In genomic region chr10:3229815-3230214, GRCh38 we compare ENCODE assay signal across 20 cellular contexts.
"Had no signal": no experiment of that assay in that cellular context is flagged by ENCODE, and none has a peak within 500 bp of the region (broad histone marks: within the 10 kb centered on the region; RNA-seq: fewer than 3 reads in every experiment).

No MANE protein-coding gene starts in this region.

- H3K9me3 ChIP-seq: gastrocnemius medialis, upper lobe of left lung had no signal

- H3K27ac Mint-ChIP-seq: activated CD8-positive, alpha-beta T cell treated with anti-CD3 and anti-CD28 coated beads for 36 hours; activated naive CD4-positive, alpha-beta T cell treated with anti-CD3 and anti-CD28 coated beads, Interleukin-2, amount 50 U/mL, for 72 hours; brain; progenitor cell of endocrine pancreas; T-cell had no signal

- DNase-seq: activated CD8-positive, alpha-beta T cell treated with anti-CD3 and anti-CD28 coated beads for 36 hours; activated gamma-delta T cell; activated T-cell treated with anti-CD3 and anti-CD28 coated beads, Interleukin-2, amount 50 U/mL, for 4 hours; amygdala; effector CD8-positive, alpha-beta T cell; gastrocnemius medialis; occipital lobe; right cardiac atrium; stimulated activated naive CD8-positive, alpha-beta T cell treated with anti-CD3 and anti-CD28 coated beads, Interleukin-15, Interleukin-2, amounts not matched to agents 100 U/mL and 50 U/mL, for 24 hours; T-cell; T1000; upper lobe of left lung; WERI-Rb-1 had no signal

- H3K27me3 ChIP-seq: gastrocnemius medialis, upper lobe of left lung had no signal

- H3K4me3 Mint-ChIP-seq: activated CD8-positive, alpha-beta T cell treated with anti-CD3 and anti-CD28 coated beads for 36 hours; activated T-cell treated with anti-CD3 and anti-CD28 coated beads, Interleukin-2, amount 50 U/mL, for 4 hours; brain; nephron; T-cell had no signal

- H3K27me3 Mint-ChIP-seq: progenitor cell of endocrine pancreas had no signal

- ATAC-seq: activated CD8-positive, alpha-beta T cell treated with anti-CD3 and anti-CD28 coated beads for 36 hours; activated naive CD4-positive, alpha-beta T cell treated with anti-CD3 and anti-CD28 coated beads, Interleukin-2, amount 50 U/mL, for 72 hours; activated T-cell treated with anti-CD3 and anti-CD28 coated beads, Interleukin-2, amount 50 U/mL, for 4 hours; gastrocnemius medialis; right cardiac atrium; stimulated activated naive CD8-positive, alpha-beta T cell treated with anti-CD3 and anti-CD28 coated beads, Interleukin-15, Interleukin-2, amounts not matched to agents 100 U/mL and 50 U/mL, for 24 hours; T-cell had no signal

- H3K9me3 Mint-ChIP-seq: activated CD8-positive, alpha-beta T cell treated with anti-CD3 and anti-CD28 coated beads for 36 hours; activated naive CD4-positive, alpha-beta T cell treated with anti-CD3 and anti-CD28 coated beads, Interleukin-2, amount 50 U/mL, for 72 hours; activated T-cell treated with anti-CD3 and anti-CD28 coated beads, Interleukin-2, amount 50 U/mL, for 4 hours; T-cell had no signal

- H3K36me3 ChIP-seq: gastrocnemius medialis, upper lobe of left lung, WERI-Rb-1 had no signal

- H3K4me1 ChIP-seq: gastrocnemius medialis had no signal

- H3K36me3 Mint-ChIP-seq: activated naive CD4-positive, alpha-beta T cell treated with anti-CD3 and anti-CD28 coated beads, Interleukin-2, amount 50 U/mL, for 72 hours; brain; T-cell had no signal

- FAIRE-seq: endothelial cell of umbilical vein, islet of Langerhans had no signal

- H3K4me3 ChIP-seq: gastrocnemius medialis, SK-N-MC, upper lobe of left lung had no signal

- H3K27ac ChIP-seq: gastrocnemius medialis, SK-N-MC, upper lobe of left lung, WERI-Rb-1 had no signal
